Comparison of ENCODE assay signal across 30 cellular contexts in the genomic region with DNA sequence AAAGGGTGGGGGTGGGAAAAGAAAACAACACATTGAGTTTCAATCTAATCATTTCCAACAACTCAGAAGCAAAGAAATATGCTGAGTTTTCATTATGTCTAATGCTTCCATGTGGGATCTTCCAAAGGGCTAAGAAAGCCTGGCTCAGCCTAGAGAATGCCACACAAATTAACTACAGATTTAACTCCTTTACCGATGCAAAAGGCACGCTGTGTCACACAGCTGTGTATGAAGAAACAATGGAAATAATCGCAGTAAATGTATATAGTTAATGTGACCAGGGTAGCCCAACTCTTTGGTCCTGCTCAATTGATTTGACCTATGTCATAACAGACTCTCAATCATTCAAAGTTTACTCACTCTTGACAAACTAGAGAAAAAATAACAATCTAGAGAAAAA. TPM values are rescaled to one million over a fixed set of nuclear protein-coding genes. Genes with fewer than 3 reads are reported as not detected.
DNase-seq lines count a peak whose midpoint lies in the region; ATAC-seq and TF ChIP-seq lines count a peak whose summit lies in the region.
"Had no signal": no experiment of that assay in that cellular context is flagged by ENCODE, and none has a peak within 500 bp of the region (broad histone marks: within the 10 kb centered on the region; RNA-seq: fewer than 3 reads in every experiment).

No MANE protein-coding gene starts in this region.

- peaks cover 97 to 100% of the 10 kb centered on the region in 2 experiments for H3K4me1 ChIP-seq in neutrophil (ENCODE audit: control insufficient read depth in 1 of 2, insufficient read depth in 1 of 2, low read depth in 1 of 2, low read length in 1 of 2)
- H3K4me1 ChIP-seq: breast epithelium had no signal

- H3K36me3 Mint-ChIP-seq in brain (no peaks in the 10 kb centered on the region), T-cell (peaks cover 2% of the 10 kb centered on the region)
- H3K36me3 Mint-ChIP-seq: CD8-positive, alpha-beta memory T cell had no signal

- H3K27ac ChIP-seq in neutrophil: peak overlapping the region; percentile 96
- H3K27ac ChIP-seq: lower lobe of right lung, ovary, thoracic aorta, uterus, VCaP had no signal

- peak overlapping the region in 3 of 5 experiments; percentile 4 to 29 (median 26) for H3K4me3 Mint-ChIP-seq in brain
- no peak overlapping the region for H3K4me3 Mint-ChIP-seq in T-cell
- H3K4me3 Mint-ChIP-seq: B cell; naive thymus-derived CD4-positive, alpha-beta T cell had no signal

- TF ChIP-seq CTCF in AG10803 (conservative IDR thresholded peaks at IDR 0.05; ENCODE audit: low read length) (no peak), brain (conservative IDR thresholded peaks at IDR 0.05) (no peak), neutrophil (IDR thresholded peaks at IDR 0.05) (no peak)

- CTCF ChIA-PET in T-cell (lab: Charles Lee): no interaction called here

- no peaks in the 10 kb centered on the region for H3K36me3 ChIP-seq in neutrophil
- H3K36me3 ChIP-seq: breast epithelium, lower lobe of right lung, ovary, thoracic aorta, uterus had no signal

- H3K9me3 ChIP-seq in neutrophil: no peaks in the 10 kb centered on the region
- H3K9me3 ChIP-seq: breast epithelium, lower lobe of right lung, ovary, thoracic aorta, uterus had no signal

- ATAC-seq in HG02885 (IDR thresholded peaks at IDR 0.05; ENCODE audit: poor library complexity, unreplicated experiment): no peak
- ATAC-seq in GM21515 (IDR thresholded peaks at IDR 0.05; ENCODE audit: unreplicated experiment): no peak
- no peak for ATAC-seq in T-cell (replicated peaks in 1 of 4)
- ATAC-seq: lower lobe of right lung; naive thymus-derived CD4-positive, alpha-beta T cell; PC-3; stimulated activated naive CD8-positive, alpha-beta T cell treated with anti-CD3 and anti-CD28 coated beads, Interleukin-15, Interleukin-2, amounts not matched to agents 100 U/mL and 50 U/mL, for 24 hours had no signal

- H3K27me3 Mint-ChIP-seq in brain: no peaks in the 10 kb centered on the region
- no peaks in the 10 kb centered on the region for H3K27me3 Mint-ChIP-seq in T-cell
- H3K27me3 Mint-ChIP-seq: B cell; CD8-positive, alpha-beta memory T cell; naive thymus-derived CD4-positive, alpha-beta T cell had no signal

- H3K27ac Mint-ChIP-seq in brain: peak overlapping the region in 2 of 5 experiments; percentile 79 to 91
- no peak overlapping the region for H3K27ac Mint-ChIP-seq in T-cell
- H3K27ac Mint-ChIP-seq: activated T-helper 2 cell treated with anti-CD3 and anti-CD28 coated beads, Interferon-gamma antibody, Interleukin-2, Interleukin-4, amounts not matched to agents 10 μg/mL and 5 μg/mL and 100 μg/mL, durations not matched to agents 14 hours and 24 hours and 36 hours; B cell; naive thymus-derived CD4-positive, alpha-beta T cell had no signal

- DNase-seq in AG10803 (ENCODE audit: low read depth) (peak; percentile 62), NCI-H69 (lab: John Stamatoyannopoulos, UW) (peak; percentile 52), A172 (ENCODE audit: low spot score) (no peak), T-cell (no peak)
- DNase-seq: activated CD4-positive, alpha-beta T cell treated with anti-CD3 and anti-CD28 coated beads for 4 hours; activated CD8-positive, alpha-beta memory T cell treated with anti-CD3 and anti-CD28 coated beads for 24 hours; activated naive CD4-positive, alpha-beta T cell treated with anti-CD3 and anti-CD28 coated beads, Interleukin-2, amount 50 U/mL, for 16 hours; activated T-cell treated with anti-CD3 and anti-CD28 coated beads for 4 hours; amniotic stem cell; CD8-positive, alpha-beta memory T cell; DMS153; hypothalamus; lower lobe of right lung; naive thymus-derived CD4-positive, alpha-beta T cell; NCI-H2029 treated with DMSO at 0.1 percent for 48 hours; NCI-H524 treated with DMSO at 0.1 percent for 48 hours; ovary; PC-3; stimulated activated naive CD8-positive, alpha-beta T cell treated with anti-CD3 and anti-CD28 coated beads, Interleukin-15, Interleukin-2, amounts not matched to agents 100 U/mL and 50 U/mL, for 24 hours; uterus had no signal

- POLR2A ChIA-PET in T-cell (lab: Charles Lee): no interaction called here

- no peaks in the 10 kb centered on the region for H3K9me3 Mint-ChIP-seq in brain
- H3K9me3 Mint-ChIP-seq in T-cell: no peaks in the 10 kb centered on the region
- H3K9me3 Mint-ChIP-seq: activated T-helper 2 cell treated with anti-CD3 and anti-CD28 coated beads, Interferon-gamma antibody, Interleukin-2, Interleukin-4, amounts not matched to agents 10 μg/mL and 5 μg/mL and 100 μg/mL, durations not matched to agents 14 hours and 24 hours and 36 hours; CD8-positive, alpha-beta memory T cell; naive thymus-derived CD4-positive, alpha-beta T cell had no signal

- H3K4me1 Mint-ChIP-seq in brain: peaks cover 77% of the 10 kb centered on the region
- peaks cover 31 to 69% (median 50%) of the 10 kb centered on the region in 3 donors for H3K4me1 Mint-ChIP-seq in T-cell

- H3K27me3 ChIP-seq in neutrophil: no peaks in the 10 kb centered on the region
- H3K27me3 ChIP-seq: breast epithelium, ovary, uterus had no signal

- H3K4me3 ChIP-seq in AG10803 (ENCODE audit: low read length) (no peak overlapping the region), neutrophil (ENCODE audit: low read depth in 1 of 2, low read length in 1 of 2) (no peak overlapping the region)
- H3K4me3 ChIP-seq: breast epithelium, lower lobe of right lung, ovary, skin epidermis, thoracic aorta, uterus had no signal

RNA-seq across cellular contexts. Expression of gene B4GALT5, which starts 17.8 kb away (rescaled TPM):
- polyA plus RNA-seq in brain (ENCODE audit: insufficient read depth, low read depth, low replicate concordance): 79.2 TPM
- total RNA-seq in A172 (2014; rRNA removed; shearing (Covaris generic)): 40.0 and 44.1 TPM in 2 replicates
- total RNA-seq in T-cell: 10 to 100 TPM in 2 of 5 donors, 1 to 10 TPM in 3; 4.6 to 11.9 (median 9.2) TPM

Comparison
In these comparisons a context has a peak if more than half of its experiments do, and no peak if none do; other contexts are left out.
1. DNase-seq: peak in AG10803 (single experiment) and NCI-H69 (single experiment); none in A172 (single experiment) and T-cell (0 of 34).
2. H3K4me3 Mint-ChIP-seq: peak in brain (3 of 5); none in T-cell (0 of 3).